ENCODE assay signal across 23 cellular contexts in the genomic region with DNA sequence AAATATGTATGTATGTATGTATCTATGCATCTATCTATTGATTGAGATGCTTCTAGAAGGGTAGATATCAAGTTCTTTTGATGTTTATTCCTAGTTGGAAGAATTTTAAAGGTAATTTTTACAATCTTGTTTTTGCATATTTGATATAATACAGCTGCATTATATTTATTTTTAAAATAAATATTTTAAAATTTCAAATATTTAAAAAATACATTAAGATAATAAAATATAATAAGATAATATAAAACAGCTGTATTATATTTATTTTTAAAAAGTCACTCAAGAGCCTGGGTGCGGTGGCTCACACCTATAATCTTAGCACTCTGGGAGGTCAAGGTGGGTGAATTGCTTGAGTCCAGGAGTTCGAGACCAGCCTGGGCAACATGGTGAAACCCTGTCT.
A peak's percentile ranks its signal among the peaks of the same experiment; 100 is the strongest.
DNase-seq lines count a peak whose midpoint lies in the region; ATAC-seq, FAIRE-seq and TF ChIP-seq lines count a peak whose summit lies in the region.
"Had no signal": no experiment of that assay in that cellular context is flagged by ENCODE, and none has a peak within 500 bp of the region (broad histone marks: within the 10 kb centered on the region; RNA-seq: fewer than 3 reads in every experiment).

No MANE protein-coding gene starts in this region.

- intact Hi-C loops in Panc1 (cut with micrococcal nuclease; ENCODE audit: unreplicated experiment) (no loop called here), lower lobe of right lung (cut with DNase I) (no loop called here)

- BruUV-seq in Panc1 (replicated peaks; lab: Mats Ljungman, UMichigan): no TSS peak

- H3K4me3 ChIP-seq in Panc1 (ENCODE audit: low read depth in 2 of 2, low read length in 2 of 2) (no peak overlapping the region), lower lobe of right lung (no peak overlapping the region)
- H3K4me3 ChIP-seq: A549; BLaER1 treated with 17β-estradiol and CSF1 and Interleukin-3, amounts not matched to agents 10 nM and 100 nM; GM23248 had no signal

- H3K36me3 ChIP-seq in Panc1 (ENCODE audit: control insufficient read depth, insufficient read depth, low read length): no peaks in the 10 kb centered on the region
- no peaks in the 10 kb centered on the region for H3K36me3 ChIP-seq in lower lobe of right lung
- H3K36me3 ChIP-seq: BE2C; BLaER1 treated with 17β-estradiol and CSF1 and Interleukin-3, amounts not matched to agents 10 nM and 100 nM had no signal

- H3K27ac ChIP-seq in Panc1 (ENCODE audit: low read length) (peak overlapping the region; percentile 78; the same call in 1 of the 2 replicates), lower lobe of right lung (no peak overlapping the region)
- H3K27ac ChIP-seq: 22Rv1; A549; BLaER1 treated with 17β-estradiol and CSF1 and Interleukin-3, amounts not matched to agents 10 nM and 100 nM; GM23248 had no signal

- CTCF ChIA-PET in Panc1 (lab: Charles Lee): no interaction called here

- in situ Hi-C loops in Panc1 (cut with HindIII; ENCODE audit: low pct_unique_long_range_greater_than_20kb, low sequenced_read_pairs): no loop called here

- POLR2A ChIA-PET in Panc1 (lab: Charles Lee): no interaction called here

- H3K9me3 ChIP-seq in Panc1 (ENCODE audit: control insufficient read depth, insufficient read depth, low read depth, low read length) (no peaks in the 10 kb centered on the region), lower lobe of right lung (no peaks in the 10 kb centered on the region)
- H3K9me3 ChIP-seq: A549; BE2C; BLaER1 treated with 17β-estradiol and CSF1 and Interleukin-3, amounts not matched to agents 10 nM and 100 nM had no signal

- no peak for ATAC-seq in Panc1
- ATAC-seq in lower lobe of right lung: no peak
- ATAC-seq: A549 had no signal

- H3K4me1 ChIP-seq in Panc1 (ENCODE audit: control insufficient read depth, insufficient read depth, low read length): peaks cover 8% of the 10 kb centered on the region
- H3K4me1 ChIP-seq in lower lobe of right lung: peaks cover 4% of the 10 kb centered on the region
- H3K4me1 ChIP-seq: A549; BE2C; BLaER1 treated with 17β-estradiol and CSF1 and Interleukin-3, amounts not matched to agents 10 nM and 100 nM had no signal

- FAIRE-seq in A204.1 (lab: Jason Lieb, UNC) (peak; percentile 34), frontal cortex (lab: Jason Lieb, UNC) (peak; percentile 80)
- FAIRE-seq: A549, GM12892, GM19239, H1 had no signal

- H3K27me3 ChIP-seq in Panc1 (ENCODE audit: control insufficient read depth, insufficient read depth, low read length): no peaks in the 10 kb centered on the region
- H3K27me3 ChIP-seq in lower lobe of right lung (ENCODE audit: low read depth): no peaks in the 10 kb centered on the region
- H3K27me3 ChIP-seq: BE2C; BLaER1 treated with 17β-estradiol and CSF1 and Interleukin-3, amounts not matched to agents 10 nM and 100 nM had no signal

- TF ChIP-seq CTCF in Panc1 (IDR thresholded peaks at IDR 0.05): no peak
- no peak for TF ChIP-seq CTCF in lower lobe of right lung (IDR thresholded peaks at IDR 0.05)

- DNase-seq in Panc1 (ENCODE audit: low read depth, low spot score) (no peak), frontal cortex (ENCODE audit: low spot score in 2 of 2) (no peak), lower lobe of right lung (no peak), D341Med (ENCODE audit: low spot score) (no peak)
- no peak for DNase-seq in activated T-cell treated with anti-CD3 and anti-CD28 coated beads, Interleukin-2, amount 50 U/mL, for 48 hours
- DNase-seq: ACHN; AML-193; BE2C; Calu3; CD4-positive, alpha-beta T cell; CD8-positive, alpha-beta memory T cell; DMS79; EL; GM23248; H7; HCEC 1CT had no signal
